11 cellular contexts compared by ENCODE assay signal in genomic region chr16:66742409-66742808, GRCh38. TPM values are rescaled to one million over a fixed set of nuclear protein-coding genes. Genes with fewer than 3 reads are reported as not detected.
A peak's percentile ranks its signal among the peaks of the same experiment; 100 is the strongest.
DNase-seq lines count a peak whose midpoint lies in the region; ATAC-seq, FAIRE-seq and TF ChIP-seq lines count a peak whose summit lies in the region.
"Had no signal": no experiment of that assay in that cellular context is flagged by ENCODE, and none has a peak within 500 bp of the region (broad histone marks: within the 10 kb centered on the region; RNA-seq: fewer than 3 reads in every experiment).

No MANE protein-coding gene starts in this region.

- H3K27ac Mint-ChIP-seq in GM23338 = no peak overlapping the region
- H3K27ac Mint-ChIP-seq: CD4-positive, alpha-beta T cell had no signal

- no peak overlapping the region for H3K4me2 ChIP-seq in GM23338
- peak overlapping the region; percentile 1 for H3K4me2 ChIP-seq in smooth muscle cell

- intact Hi-C loops in body of pancreas (cut with DNase I) (no loop called here), left lung (cut with DNase I) (no loop called here)

- H4K20me1 ChIP-seq in GM23338 (replicated peaks; ENCODE audit: insufficient read depth) (peaks cover 37% of the 10 kb centered on the region), smooth muscle cell (ENCODE audit: low read depth) (peaks cover 100% of the 10 kb centered on the region)

- H3F3A ChIP-seq in GM23338 (replicated peaks; ENCODE audit: low read depth) (peaks cover 8% of the 10 kb centered on the region; the same call in 1 of the 2 replicates), smooth muscle cell (ENCODE audit: low read depth) (peaks cover 15% of the 10 kb centered on the region)

- peaks cover 21% of the 10 kb centered on the region for H3K4me1 Mint-ChIP-seq in GM23338

- TF ChIP-seq CTCF in GM23338 (conservative IDR thresholded peaks at IDR 0.05; ENCODE audit: low read depth in 2 of 2) (no peak), body of pancreas (IDR thresholded peaks at IDR 0.05) (no peak), left lung (IDR thresholded peaks at IDR 0.05) (no peak), smooth muscle cell (IDR thresholded peaks at IDR 0.05; ENCODE audit: borderline replicate concordance, insufficient read depth, poor library complexity, severe bottlenecking) (no peak)

- 74 to 79% methylated on average over 6 of the region's 6 CpGs for WGBS in body of pancreas, 2 donors
- WGBS in smooth muscle cell (ENCODE audit: low lambda C conversion rate) = 83% methylated on average over 6 of the region's 6 CpGs

- TF ChIP-seq POLR2A in body of pancreas (IDR thresholded peaks at IDR 0.05) = no peak

- H3K4me3 ChIP-seq in GM23338 (no peak overlapping the region), body of pancreas (no peak overlapping the region), left lung (no peak overlapping the region), smooth muscle cell (no peak overlapping the region)

- peaks cover 54% of the 10 kb centered on the region for H3K36me3 ChIP-seq in GM23338 (ENCODE audit: insufficient read depth)
- H3K36me3 ChIP-seq in body of pancreas (replicated peaks in 1 of 2; ENCODE audit: insufficient read depth in 1 of 2, low read depth in 2 of 2) = peaks cover 0 to 19% of the 10 kb centered on the region in 2 donors
- H3K36me3 ChIP-seq in left lung = peaks cover 0 to 90% of the 10 kb centered on the region in 2 donors
- H3K36me3 ChIP-seq in smooth muscle cell (ENCODE audit: low read depth) = peaks cover 7% of the 10 kb centered on the region

- H3K9me2 ChIP-seq in GM23338 (ENCODE audit: insufficient read depth) = no peaks in the 10 kb centered on the region

- peaks cover 73% of the 10 kb centered on the region for H3K36me3 Mint-ChIP-seq in GM23338 (ENCODE audit: low read depth)

- no peak for FAIRE-seq in GM19239 (lab: Jason Lieb, UNC)

- H3K79me2 ChIP-seq in GM23338 (replicated peaks; ENCODE audit: insufficient read depth) (peaks cover 90% of the 10 kb centered on the region), smooth muscle cell (ENCODE audit: low read depth) (peaks cover 82% of the 10 kb centered on the region)

- peak overlapping the region; percentile 2 for H3K9ac ChIP-seq in smooth muscle cell (ENCODE audit: low read depth)

- H2AFZ ChIP-seq in GM23338 (no peak overlapping the region), smooth muscle cell (ENCODE audit: low read depth) (no peak overlapping the region)

- H3K4me1 ChIP-seq in GM23338 (ENCODE audit: insufficient read depth) = peaks cover 13% of the 10 kb centered on the region
- H3K4me1 ChIP-seq in body of pancreas = peaks cover 34% of the 10 kb centered on the region
- H3K4me1 ChIP-seq in left lung = peaks cover 28 to 64% of the 10 kb centered on the region in 2 donors
- no peaks in the 10 kb centered on the region for H3K4me1 ChIP-seq in smooth muscle cell (ENCODE audit: low read depth)

- H3K27ac ChIP-seq in GM23338 (ENCODE audit: low read depth) (peak overlapping the region; percentile 75; the same call in 1 of the 2 replicates), body of pancreas (peak overlapping the region in 3 of 4 donors; percentile 56 to 89 (median 84)), left lung (peak overlapping the region; percentile 77 to 83), smooth muscle cell (ENCODE audit: low read depth) (peak overlapping the region; percentile 73)

- H3K4me3 Mint-ChIP-seq in GM23338 = no peak overlapping the region
- H3K4me3 Mint-ChIP-seq: CD4-positive, alpha-beta T cell had no signal

- no peaks in the 10 kb centered on the region for H3K9me3 Mint-ChIP-seq in GM23338
- H3K9me3 Mint-ChIP-seq: CD4-positive, alpha-beta T cell had no signal

- H3K9me3 ChIP-seq in body of pancreas (no peaks in the 10 kb centered on the region), left lung (no peaks in the 10 kb centered on the region), smooth muscle cell (replicated peaks; ENCODE audit: low read depth) (no peaks in the 10 kb centered on the region)

- DNase-seq in GM23338 (ENCODE audit: low spot score) (no peak), body of pancreas (no peak), left lung (no peak), smooth muscle cell (lab: John Stamatoyannopoulos, UW; ENCODE audit: unreplicated experiment) (no peak), GM19239 (ENCODE audit: insufficient read length, low spot score) (no peak), HT-29 (ENCODE audit: low spot score) (no peak)
- DNase-seq in activated CD4-positive, alpha-beta T cell treated with anti-CD3 and anti-CD28 coated beads, Interleukin-2, amount 50 U/mL, for 1 hour = no peak
- DNase-seq: CD4-positive, alpha-beta T cell; T-helper 2 cell had no signal

- no peak for ATAC-seq in GM23338
- ATAC-seq in body of pancreas = no peak
- no peak for ATAC-seq in left lung
- ATAC-seq in HG03571 (IDR thresholded peaks at IDR 0.05; ENCODE audit: unreplicated experiment) = no peak

- H3K27me3 ChIP-seq in GM23338 (ENCODE audit: insufficient read depth) (no peaks in the 10 kb centered on the region), body of pancreas (no peaks in the 10 kb centered on the region), left lung (no peaks in the 10 kb centered on the region), smooth muscle cell (ENCODE audit: low read depth) (no peaks in the 10 kb centered on the region)

- H3K27me3 Mint-ChIP-seq in GM23338 (ENCODE audit: insufficient read depth, low read depth, poor library complexity) = no peaks in the 10 kb centered on the region
- H3K27me3 Mint-ChIP-seq: CD4-positive, alpha-beta T cell had no signal

TF ChIP-seq in GM23338, 12 proteins besides CTCF, POLR2A, EP300 and RAD21 (continues in another document):
- TF ChIP-seq EZH2 (IDR thresholded peaks at IDR 0.05; ENCODE audit: low read depth, unreplicated experiment) (no peak), ETS1 (IDR thresholded peaks at IDR 0.05) (no peak), REST (IDR thresholded peaks at IDR 0.05; ENCODE audit: unreplicated experiment) (no peak), ZNF114 (CRISPR knock-in tag; IDR thresholded peaks at IDR 0.05) (no peak), EZH2phosphoT487 (IDR thresholded peaks at IDR 0.05; ENCODE audit: unreplicated experiment) (no peak), ZNF331 (CRISPR knock-in tag; IDR thresholded peaks at IDR 0.05; ENCODE audit: low read depth) (no peak), NANOG (IDR thresholded peaks at IDR 0.05; ENCODE audit: borderline replicate concordance) (no peak)

RNA-seq across cellular contexts. Expression of gene DYNC1LI2, which starts 9.0 kb away (rescaled TPM):
- 73.9 and 113 TPM in 2 replicates for total RNA-seq in GM23338 (2014; rRNA removed; shearing (Covaris generic))
- polyA plus RNA-seq in GM23338 (2016; fragmentation: Nextera tagmentation; extraction: Ambion mirVana) (73.4 and 85.9 TPM in 2 replicates), smooth muscle cell (90.8 and 134 TPM in 2 replicates)
- total RNA-seq in body of pancreas (100 to 1,000 TPM in 1 of 2 donors, 10 to 100 TPM in 1; 87.3 to 109 TPM), left lung (100 to 1,000 TPM; 118 to 141 TPM), smooth muscle cell (74.1 and 101 TPM in 2 replicates)
- total RNA-seq in HT-29 (2014; rRNA removed; shearing (Covaris generic)) = 67.3 and 69.2 TPM in 2 replicates

RNA-seq across cellular contexts. Expression of gene CMTM4, which starts 45.9 kb away (rescaled TPM):
- 54.1 and 77.0 TPM in 2 replicates for total RNA-seq in GM23338 (2014; rRNA removed; shearing (Covaris generic))
- polyA plus RNA-seq in GM23338 (2016; fragmentation: Nextera tagmentation; extraction: Ambion mirVana) (14.1 and 14.4 TPM in 2 replicates), smooth muscle cell (7.2 and 9.2 TPM in 2 replicates)
- total RNA-seq in body of pancreas (10 to 100 TPM; 35.9 to 36.6 TPM), left lung (10 to 100 TPM; 64.0 to 72.3 TPM), smooth muscle cell (25.2 and 27.0 TPM in 2 replicates)
- 65.1 and 70.2 TPM in 2 replicates for total RNA-seq in HT-29 (2014; rRNA removed; shearing (Covaris generic))

RNA-seq across cellular contexts. Expression of gene TERB1, which starts 59.0 kb away (rescaled TPM):
- total RNA-seq in GM23338 (2014; rRNA removed; shearing (Covaris generic)) = not detected in 2 replicates
- polyA plus RNA-seq in GM23338 (2016; fragmentation: Nextera tagmentation; extraction: Ambion mirVana) (not detected in 2 replicates), smooth muscle cell (not detected in 2 replicates)
- total RNA-seq in body of pancreas (not detected), left lung (not detected), smooth muscle cell (not detected in 2 replicates)
- total RNA-seq in HT-29 (2014; rRNA removed; shearing (Covaris generic)) = not detected in 2 replicates
- total RNA-seq: myocyte had no signal
